ENCODE assay signal across 8 cellular contexts in the genomic region with DNA sequence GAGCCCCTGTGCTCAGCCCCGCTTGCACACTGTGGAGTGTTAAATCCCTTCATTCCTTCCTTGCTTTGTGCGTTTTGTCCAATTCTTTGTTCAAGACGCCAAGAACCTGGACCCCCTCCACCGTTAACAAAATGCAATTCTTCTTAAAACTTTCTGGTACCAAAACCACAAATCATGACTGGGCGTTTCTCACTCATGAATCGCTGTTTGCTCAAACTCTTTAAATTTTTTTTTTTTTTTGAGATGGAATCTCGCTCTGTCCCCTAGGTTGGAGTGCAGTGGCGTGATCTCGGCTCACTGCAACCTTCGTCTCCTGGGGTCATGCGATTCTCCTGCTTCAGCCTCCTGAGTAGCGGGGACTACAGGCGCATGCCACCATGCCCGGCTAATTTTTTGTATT. TPM values are rescaled to one million over a fixed set of nuclear protein-coding genes. Genes with fewer than 3 reads are reported as not detected.
A peak's percentile ranks its signal among the peaks of the same experiment; 100 is the strongest.
DNase-seq lines count a peak whose midpoint lies in the region; ATAC-seq and TF ChIP-seq lines count a peak whose summit lies in the region.

No MANE protein-coding gene starts in this region.

- H3K27ac ChIP-seq in cardiac muscle cell (peak overlapping the region; percentile 88), body of pancreas (peak overlapping the region in 3 of 4 donors; percentile 66 to 84 (median 83)), mesenchymal stem cell (ENCODE audit: low read length, poor library complexity, severe bottlenecking) (no peak overlapping the region), upper lobe of left lung (peak overlapping the region; percentile 85 to 92 (median 90))

- TF ChIP-seq POLR2A in body of pancreas (IDR thresholded peaks at IDR 0.05): no peak
- TF ChIP-seq POLR2A in upper lobe of left lung (IDR thresholded peaks at IDR 0.05): no peak

- TF ChIP-seq CTCF in cardiac muscle cell (IDR thresholded peaks at IDR 0.05; ENCODE audit: low read depth, low read length) (no peak), body of pancreas (IDR thresholded peaks at IDR 0.05) (no peak), upper lobe of left lung (IDR thresholded peaks at IDR 0.05) (no peak)

- WGBS in body of pancreas, 2 donors: 16 to 17% methylated on average over 14 of the region's 14 CpGs
- WGBS in mesenchymal stem cell: 19% methylated on average over 13 of the region's 14 CpGs
- WGBS in upper lobe of left lung, 2 donors: 22% methylated on average over 14 of the region's 14 CpGs

- no peak overlapping the region for H2AFZ ChIP-seq in mesenchymal stem cell (ENCODE audit: low read depth, low read length)

- no peaks in the 10 kb centered on the region for H3K27me3 ChIP-seq in cardiac muscle cell
- H3K27me3 ChIP-seq in body of pancreas: no peaks in the 10 kb centered on the region
- no peaks in the 10 kb centered on the region for H3K27me3 ChIP-seq in mesenchymal stem cell (ENCODE audit: control insufficient read depth in 1 of 2, insufficient read depth in 1 of 2, low read length in 2 of 2)
- H3K27me3 ChIP-seq in upper lobe of left lung: no peaks in the 10 kb centered on the region

- H3K4me2 ChIP-seq in mesenchymal stem cell (ENCODE audit: low read length, poor library complexity, severe bottlenecking): peak overlapping the region; percentile 88

- H2BK15ac ChIP-seq in mesenchymal stem cell (ENCODE audit: low read depth, poor library complexity, severe bottlenecking): no peak overlapping the region

- H4K8ac ChIP-seq in mesenchymal stem cell (ENCODE audit: low read length): no peak overlapping the region

- no peak overlapping the region for H2BK12ac ChIP-seq in mesenchymal stem cell (ENCODE audit: low read length in 2 of 2)

- DNase-seq in cardiac muscle cell (ENCODE audit: low read depth in 1 of 2, low spot score in 1 of 2) (no peak), Right ventricle myocardium superior (no peak), body of pancreas (no peak), mesenchymal stem cell (peak; percentile 32), upper lobe of left lung (no peak), NCI-H82 (lab: John Stamatoyannopoulos, UW) (no peak)

- peaks cover 6% of the 10 kb centered on the region for H3K4me1 ChIP-seq in cardiac muscle cell (ENCODE audit: low read depth)
- peaks cover 20% of the 10 kb centered on the region for H3K4me1 ChIP-seq in body of pancreas
- H3K4me1 ChIP-seq in mesenchymal stem cell (ENCODE audit: control insufficient read depth, insufficient read depth, low read depth, low read length): peaks cover 5% of the 10 kb centered on the region
- H3K4me1 ChIP-seq in upper lobe of left lung: peaks cover 16 to 28% (median 24%) of the 10 kb centered on the region in 4 donors

- no peak overlapping the region for H3K23ac ChIP-seq in mesenchymal stem cell (ENCODE audit: low read length in 2 of 2)

- H3K4ac ChIP-seq in mesenchymal stem cell (ENCODE audit: low read depth in 1 of 2, low read length in 2 of 2): no peak overlapping the region

- peaks cover 17% of the 10 kb centered on the region for H3K36me3 ChIP-seq in cardiac muscle cell
- peaks cover 0 to 2% of the 10 kb centered on the region in 2 donors for H3K36me3 ChIP-seq in body of pancreas (replicated peaks in 1 of 2; ENCODE audit: insufficient read depth in 1 of 2, low read depth in 2 of 2)
- peaks cover 38 to 44% of the 10 kb centered on the region in 2 experiments for H3K36me3 ChIP-seq in mesenchymal stem cell (ENCODE audit: control insufficient read depth in 1 of 2, insufficient read depth in 2 of 2, low read depth in 1 of 2, low read length in 2 of 2)
- peaks cover 11 to 33% (median 15%) of the 10 kb centered on the region in 4 donors for H3K36me3 ChIP-seq in upper lobe of left lung

- H3K9ac ChIP-seq in mesenchymal stem cell (ENCODE audit: low read length): peak overlapping the region; percentile 96

- no peak overlapping the region for H4K91ac ChIP-seq in mesenchymal stem cell (ENCODE audit: low read length)

- H3K4me3 ChIP-seq in cardiac muscle cell (peak overlapping the region; percentile 76), body of pancreas (peak overlapping the region; percentile 76 to 83), mesenchymal stem cell (ENCODE audit: insufficient read depth in 1 of 2, low read depth in 1 of 2, low read length in 2 of 2) (peak overlapping the region; percentile 83 to 97), upper lobe of left lung (peak overlapping the region; percentile 82 to 95 (median 84))

- no peak overlapping the region for H3K18ac ChIP-seq in mesenchymal stem cell (ENCODE audit: low read depth in 1 of 2, low read length in 2 of 2)

- H2AK5ac ChIP-seq in mesenchymal stem cell (ENCODE audit: low read length, severe bottlenecking): no peak overlapping the region

- H2BK120ac ChIP-seq in mesenchymal stem cell (ENCODE audit: low read depth, low read length): no peak overlapping the region

- TF ChIP-seq EP300 in upper lobe of left lung (IDR thresholded peaks at IDR 0.05): no peak

- no peak overlapping the region for H2BK5ac ChIP-seq in mesenchymal stem cell (ENCODE audit: low read depth, low read length, poor library complexity, severe bottlenecking)

- no peak overlapping the region for H3K14ac ChIP-seq in mesenchymal stem cell (ENCODE audit: low read length in 2 of 2)

- H3K9me3 ChIP-seq in cardiac muscle cell (ENCODE audit: low read depth) (no peaks in the 10 kb centered on the region), body of pancreas (peaks cover 0 to 2% (median 0%) of the 10 kb centered on the region in 3 donors), mesenchymal stem cell (ENCODE audit: control insufficient read depth, low read length) (peaks cover 22% of the 10 kb centered on the region), upper lobe of left lung (peaks cover 0 to under 1% (median under 1%) of the 10 kb centered on the region in 4 donors)

- ATAC-seq in Right ventricle myocardium superior (ENCODE audit: poor library complexity) (no peak), body of pancreas (no peak), upper lobe of left lung (ENCODE audit: low FRiP score in 2 of 2) (no peak), HG02678 (IDR thresholded peaks at IDR 0.05; ENCODE audit: unreplicated experiment) (no peak), GM18498 (IDR thresholded peaks at IDR 0.05; ENCODE audit: unreplicated experiment) (no peak)

- intact Hi-C loops in Right ventricle myocardium superior (cut with DNase I): no loop called here
- intact Hi-C loops in body of pancreas (cut with DNase I): loop anchor here (5.0 to 10.0 kb wide), 2 partner anchors 82 to 255 kb away; partner anchors contain the start of gene ZNF69

- peaks cover 21% of the 10 kb centered on the region for H3K79me1 ChIP-seq in mesenchymal stem cell (replicated peaks; ENCODE audit: low read length, poor library complexity, severe bottlenecking)

RNA-seq across cellular contexts. Expression of gene ZNF20, which starts 0.8 kb away (rescaled TPM):
- total RNA-seq in cardiac muscle cell (6.2 and 7.2 TPM in 2 replicates), Right ventricle myocardium superior (0.97 TPM), body of pancreas (1 to 10 TPM in 1 of 2 donors, under 1 TPM in 1; 0.66 to 4.9 TPM), upper lobe of left lung (1 to 10 TPM in 5 of 6 donors, not detected in 1; 1.9 to 5.4 (median 4.1) TPM)
- polyA plus RNA-seq in cardiac muscle cell: 2.8 and 3.8 TPM in 2 replicates
- polyA plus RNA-seq in mesenchymal stem cell (2013, experiment 1 of 2): 3.8 TPM
- 3.7 TPM for polyA plus RNA-seq in mesenchymal stem cell (2013, experiment 2 of 2)

RNA-seq across cellular contexts. Expression of gene ZNF625, which starts 17.2 kb away (rescaled TPM):
- total RNA-seq in cardiac muscle cell: 11.5 and 20.6 TPM in 2 replicates
- 3.7 and 10.2 TPM in 2 replicates for polyA plus RNA-seq in cardiac muscle cell
- 3.2 TPM for total RNA-seq in Right ventricle myocardium superior
- total RNA-seq in body of pancreas: 1 to 10 TPM; 2.3 to 2.9 TPM
- polyA plus RNA-seq in mesenchymal stem cell (2013, experiment 1 of 2): 2.9 TPM
- polyA plus RNA-seq in mesenchymal stem cell (2013, experiment 2 of 2): 2.9 TPM
- total RNA-seq in upper lobe of left lung: 1 to 10 TPM; 3.0 to 9.8 (median 5.0) TPM

RNA-seq across cellular contexts. Expression of gene ZNF136, which starts 23.6 kb away (rescaled TPM):
- 5.2 and 22.5 TPM in 2 replicates for total RNA-seq in cardiac muscle cell
- polyA plus RNA-seq in cardiac muscle cell: 3.9 and 7.9 TPM in 2 replicates
- total RNA-seq in Right ventricle myocardium superior: 4.2 TPM
- 1 to 10 TPM; 3.4 to 4.0 TPM for total RNA-seq in body of pancreas
- polyA plus RNA-seq in mesenchymal stem cell (2013, experiment 1 of 2): 2.3 TPM
- 2.7 TPM for polyA plus RNA-seq in mesenchymal stem cell (2013, experiment 2 of 2)
- 10 to 100 TPM in 2 of 6 donors, 1 to 10 TPM in 4; 5.7 to 15.2 (median 9.2) TPM for total RNA-seq in upper lobe of left lung
